Comparison of ENCODE assay signal across 23 cellular contexts in genomic region chr2:138193416-138194213, GRCh38.
DNase-seq lines count a peak whose midpoint lies in the region; ATAC-seq, FAIRE-seq and TF ChIP-seq lines count a peak whose summit lies in the region.
"Had no signal": no experiment of that assay in that cellular context is flagged by ENCODE, and none has a peak within 500 bp of the region (broad histone marks: within the 10 kb centered on the region; RNA-seq: fewer than 3 reads in every experiment).

No MANE protein-coding gene starts in this region.

- no peak for TF ChIP-seq RAD21 in HepG2 (CRISPR knock-in tag; IDR thresholded peaks at IDR 0.05)

- H3K4me1 Mint-ChIP-seq in stimulated activated effector memory CD8-positive, alpha-beta T cell treated with anti-CD3 and anti-CD28 coated beads, Interleukin-12 subunit alpha, Interleukin-12 subunit beta, amount 100 ng/mL, for 72 hours: no peaks in the 10 kb centered on the region
- H3K4me1 Mint-ChIP-seq: B cell; CD4-positive, CD25-positive, alpha-beta regulatory T cell had no signal

- H3K18ac ChIP-seq in mesendoderm (ENCODE audit: low read length): no peak overlapping the region

- H3K27me3 ChIP-seq in HepG2 (ENCODE audit: control insufficient read depth in 1 of 2, insufficient read depth in 2 of 2, low read length in 2 of 2) (no peaks in the 10 kb centered on the region), right lobe of liver (no peaks in the 10 kb centered on the region), hepatocyte (no peaks in the 10 kb centered on the region), mesendoderm (ENCODE audit: insufficient read depth, low read length, poor library complexity) (no peaks in the 10 kb centered on the region)
- H3K27me3 ChIP-seq: BLaER1 had no signal

- TF ChIP-seq CTCF in HepG2 (CRISPR knock-in tag; IDR thresholded peaks at IDR 0.05) (no peak), right lobe of liver (IDR thresholded peaks at IDR 0.05) (no peak), hepatocyte (IDR thresholded peaks at IDR 0.05; ENCODE audit: poor library complexity) (no peak)

- H4K20me1 ChIP-seq in HepG2 (ENCODE audit: insufficient read depth, low read length) (no peaks in the 10 kb centered on the region), hepatocyte (ENCODE audit: insufficient read depth, poor library complexity, severe bottlenecking) (no peaks in the 10 kb centered on the region)
- H4K20me1 ChIP-seq: BLaER1 had no signal

- no peak overlapping the region for H4K5ac ChIP-seq in mesendoderm (ENCODE audit: low read length)

- H4K8ac ChIP-seq in mesendoderm (ENCODE audit: low read depth, low read length): no peak overlapping the region

- no peaks in the 10 kb centered on the region for H3K9me3 ChIP-seq in HepG2 (ENCODE audit: low read length)
- H3K9me3 ChIP-seq in right lobe of liver: no peaks in the 10 kb centered on the region
- H3K9me3 ChIP-seq in hepatocyte (ENCODE audit: low read depth): no peaks in the 10 kb centered on the region
- H3K9me3 ChIP-seq: BLaER1 had no signal

- H3K9ac ChIP-seq in HepG2 (ENCODE audit: insufficient read depth, low read depth, low read length): no peak overlapping the region
- no peak overlapping the region for H3K9ac ChIP-seq in mesendoderm (ENCODE audit: low read length)
- H3K9ac ChIP-seq: BLaER1 had no signal

- DNase-seq in HepG2 (ENCODE audit: low spot score) (peak; percentile 14), right lobe of liver (no peak), hepatocyte (ENCODE audit: low spot score) (peak; percentile 15), mesendoderm (peak; percentile 43), GDM1 (lab: John Stamatoyannopoulos, UW) (no peak)
- no peak for DNase-seq in stimulated activated effector memory CD8-positive, alpha-beta T cell treated with anti-CD3 and anti-CD28 coated beads, Interleukin-12 subunit alpha, Interleukin-12 subunit beta, amount 100 ng/mL, for 72 hours (ENCODE audit: low spot score in 2 of 2)
- DNase-seq: CD4-positive, CD25-positive, alpha-beta regulatory T cell; CD8-positive, alpha-beta T cell; DMS 273 treated with DMSO at 0.1 percent for 48 hours; DMS79; EL; H9 had no signal

- H3K4me2 ChIP-seq in HepG2 (ENCODE audit: low read depth, low read length) (0 out of 2 replicates have a peak overlapping the region, but pooled peaks have one; percentile 8), hepatocyte (no peak overlapping the region), mesendoderm (ENCODE audit: low read length) (no peak overlapping the region)
- H3K4me2 ChIP-seq: BLaER1, GM23338 had no signal

- no peak overlapping the region for H3K23ac ChIP-seq in mesendoderm (ENCODE audit: low read length)

- H2AK5ac ChIP-seq in mesendoderm (ENCODE audit: low read length): no peak overlapping the region

- no peak overlapping the region for H3K4ac ChIP-seq in mesendoderm (ENCODE audit: low read depth, low read length)

- no peak overlapping the region for H3K4me3 ChIP-seq in HepG2 (replicated peaks in 1 of 3; ENCODE audit: insufficient read depth in 1 of 3, low read depth in 2 of 3, low read length in 3 of 3)
- H3K4me3 ChIP-seq in right lobe of liver: no peak overlapping the region
- no peak overlapping the region for H3K4me3 ChIP-seq in hepatocyte
- no peak overlapping the region for H3K4me3 ChIP-seq in mesendoderm (ENCODE audit: low read length)
- H3K4me3 ChIP-seq: BLaER1, GM23338 had no signal

- 52% methylated on average over 8 of the region's 8 CpGs for WGBS in HepG2 (ENCODE audit: low lambda C conversion rate)
- 67% methylated on average over 7 of the region's 8 CpGs for WGBS in right lobe of liver (ENCODE audit: insufficient coverage, low coverage, low lambda C conversion rate, missing lambda C conversion rate)
- 72% methylated on average over 8 of the region's 8 CpGs for WGBS in hepatocyte (ENCODE audit: low lambda C conversion rate, missing lambda C conversion rate)
- no CpG with 5 or more reads among the region's 8 CpGs for WGBS in mesendoderm (ENCODE audit: extremely low coverage, insufficient coverage, low lambda C conversion rate)

- H2BK5ac ChIP-seq in mesendoderm (ENCODE audit: low read length): no peak overlapping the region

- H3K36me3 ChIP-seq in HepG2 (replicated peaks in 1 of 2; ENCODE audit: control insufficient read depth in 1 of 2, insufficient read depth in 2 of 2, low read length in 2 of 2): no peaks in the 10 kb centered on the region
- H3K36me3 ChIP-seq in right lobe of liver: no peaks in the 10 kb centered on the region
- no peaks in the 10 kb centered on the region for H3K36me3 ChIP-seq in hepatocyte (replicated peaks; ENCODE audit: insufficient read depth, low read depth)
- H3K36me3 ChIP-seq in mesendoderm (ENCODE audit: control insufficient read depth, insufficient read depth, low read length): no peaks in the 10 kb centered on the region
- H3K36me3 ChIP-seq: BLaER1 had no signal

- TF ChIP-seq EP300 in HepG2 (IDR thresholded peaks at IDR 0.05; ENCODE audit: low read depth in 2 of 2, low read length in 2 of 2) (no peak), HepG2 (CRISPR knock-in tag; IDR thresholded peaks at IDR 0.05; ENCODE audit: borderline replicate concordance) (no peak)

- intact Hi-C loops in HepG2 (cut with micrococcal nuclease; ENCODE audit: unreplicated experiment) (no loop called here), right lobe of liver (cut with DNase I) (no loop called here)

- no peak overlapping the region for H3K56ac ChIP-seq in mesendoderm (ENCODE audit: low read length)

- ATAC-seq in HepG2 (peak; percentile 78), right lobe of liver (no peak), GM18517 (IDR thresholded peaks at IDR 0.05; ENCODE audit: unreplicated experiment) (no peak), GM18870 (IDR thresholded peaks at IDR 0.05; ENCODE audit: unreplicated experiment) (no peak)
- ATAC-seq in stimulated activated effector memory CD8-positive, alpha-beta T cell treated with anti-CD3 and anti-CD28 coated beads, Interleukin-12 subunit alpha, Interleukin-12 subunit beta, amount 100 ng/mL, for 72 hours: no peak
- ATAC-seq: CD8-positive, alpha-beta T cell; GM23338; HCT116 had no signal

- in situ Hi-C loops in HepG2 (cut with HindIII; ENCODE audit: extremely low pct_ligation_motif_present, low pct_unique_long_range_greater_than_20kb): no loop called here

- H3K4me1 ChIP-seq in HepG2 (ENCODE audit: insufficient read depth, low read length) (peaks cover 12% of the 10 kb centered on the region), right lobe of liver (no peaks in the 10 kb centered on the region), hepatocyte (ENCODE audit: insufficient read depth) (peaks cover 4% of the 10 kb centered on the region), mesendoderm (ENCODE audit: control insufficient read depth, low read depth, low read length) (peaks cover 2% of the 10 kb centered on the region)
- H3K4me1 ChIP-seq: BLaER1 had no signal

- no peak for FAIRE-seq in HepG2 (lab: Jason Lieb, UNC)
- FAIRE-seq: A204.1, D721Med, GM12892 had no signal

- CTCF ChIA-PET in HepG2 (lab: Yijun Ruan, JAX; ENCODE audit: low intra/inter-chr PET ratio, low total read pairs): no interaction called here

- no peak overlapping the region for H2BK120ac ChIP-seq in mesendoderm (ENCODE audit: low read depth, low read length)

- H2BK15ac ChIP-seq in mesendoderm (replicated peaks; ENCODE audit: low read depth): no peak overlapping the region

- H3K9me2 ChIP-seq in hepatocyte (replicated peaks; ENCODE audit: insufficient read depth): no peaks in the 10 kb centered on the region

- H3K9me3 Mint-ChIP-seq in stimulated activated effector memory CD8-positive, alpha-beta T cell treated with anti-CD3 and anti-CD28 coated beads, Interleukin-12 subunit alpha, Interleukin-12 subunit beta, amount 100 ng/mL, for 72 hours: peaks cover 8% of the 10 kb centered on the region
- H3K9me3 Mint-ChIP-seq: H9 had no signal

- no TSS peak for BruUV-seq in HepG2 (replicated peaks; lab: Mats Ljungman, UMichigan)

- H3K27ac ChIP-seq in HepG2 (ENCODE audit: extremely low read length, insufficient read depth, low read length): no peak overlapping the region
- no peak overlapping the region for H3K27ac ChIP-seq in right lobe of liver
- no peak overlapping the region for H3K27ac ChIP-seq in hepatocyte
- H3K27ac ChIP-seq in mesendoderm (ENCODE audit: low read depth, low read length): no peak overlapping the region
- H3K27ac ChIP-seq: 22Rv1, BLaER1, C4-2B had no signal

- POLR2A ChIA-PET in HepG2 (lab: Yijun Ruan, JAX): no interaction called here

- no peaks in the 10 kb centered on the region for H3K36me3 Mint-ChIP-seq in stimulated activated effector memory CD8-positive, alpha-beta T cell treated with anti-CD3 and anti-CD28 coated beads, Interleukin-12 subunit alpha, Interleukin-12 subunit beta, amount 100 ng/mL, for 72 hours
- H3K36me3 Mint-ChIP-seq: CD4-positive, CD25-positive, alpha-beta regulatory T cell; CD8-positive, alpha-beta T cell had no signal

- H3K27ac Mint-ChIP-seq in stimulated activated effector memory CD8-positive, alpha-beta T cell treated with anti-CD3 and anti-CD28 coated beads, Interleukin-12 subunit alpha, Interleukin-12 subunit beta, amount 100 ng/mL, for 72 hours: no peak overlapping the region
- H3K27ac Mint-ChIP-seq: B cell; CD4-positive, CD25-positive, alpha-beta regulatory T cell; CD8-positive, alpha-beta T cell; GM23338; H9 had no signal

- H2AFZ ChIP-seq in HepG2 (ENCODE audit: low read length) (no peak overlapping the region), hepatocyte (no peak overlapping the region)
- H2AFZ ChIP-seq: GM23338 had no signal

- H3K79me2 ChIP-seq in HepG2 (ENCODE audit: insufficient read depth, low read length) (no peaks in the 10 kb centered on the region), hepatocyte (no peaks in the 10 kb centered on the region), mesendoderm (ENCODE audit: control insufficient read depth, insufficient read depth, low read length) (no peaks in the 10 kb centered on the region)

- H3K4me3 Mint-ChIP-seq in stimulated activated effector memory CD8-positive, alpha-beta T cell treated with anti-CD3 and anti-CD28 coated beads, Interleukin-12 subunit alpha, Interleukin-12 subunit beta, amount 100 ng/mL, for 72 hours: no peak overlapping the region
- H3K4me3 Mint-ChIP-seq: B cell; CD4-positive, CD25-positive, alpha-beta regulatory T cell; CD8-positive, alpha-beta T cell; GM23338; H9 had no signal

- TF ChIP-seq POLR2A in HepG2 (IDR thresholded peaks at IDR 0.05; ENCODE audit: insufficient read depth in 1 of 2, low read depth in 2 of 2, low read length in 2 of 2) (no peak), right lobe of liver (IDR thresholded peaks at IDR 0.05) (no peak)

- no peaks in the 10 kb centered on the region for H3K79me1 ChIP-seq in mesendoderm (ENCODE audit: low read length)

TF ChIP-seq in HepG2, 621 proteins besides CTCF, POLR2A, EP300 and RAD21 (continues in another document):
- TF ChIP-seq HNF4A (CRISPR knock-in tag; IDR thresholded peaks at IDR 0.05): peak; percentile 36

Comparison
In these comparisons a context has a peak if more than half of its experiments do, and no peak if none do; other contexts are left out.
1. DNase-seq: peak in HepG2 (single experiment), hepatocyte (single experiment) and mesendoderm (single experiment); none in right lobe of liver (0 of 3), stimulated activated effector memory CD8-positive, alpha-beta T cell treated with anti-CD3 and anti-CD28 coated beads, Interleukin-12 subunit alpha, Interleukin-12 subunit beta, amount 100 ng/mL, for 72 hours (0 of 2) and GDM1 (single experiment).